In the genomic region with DNA sequence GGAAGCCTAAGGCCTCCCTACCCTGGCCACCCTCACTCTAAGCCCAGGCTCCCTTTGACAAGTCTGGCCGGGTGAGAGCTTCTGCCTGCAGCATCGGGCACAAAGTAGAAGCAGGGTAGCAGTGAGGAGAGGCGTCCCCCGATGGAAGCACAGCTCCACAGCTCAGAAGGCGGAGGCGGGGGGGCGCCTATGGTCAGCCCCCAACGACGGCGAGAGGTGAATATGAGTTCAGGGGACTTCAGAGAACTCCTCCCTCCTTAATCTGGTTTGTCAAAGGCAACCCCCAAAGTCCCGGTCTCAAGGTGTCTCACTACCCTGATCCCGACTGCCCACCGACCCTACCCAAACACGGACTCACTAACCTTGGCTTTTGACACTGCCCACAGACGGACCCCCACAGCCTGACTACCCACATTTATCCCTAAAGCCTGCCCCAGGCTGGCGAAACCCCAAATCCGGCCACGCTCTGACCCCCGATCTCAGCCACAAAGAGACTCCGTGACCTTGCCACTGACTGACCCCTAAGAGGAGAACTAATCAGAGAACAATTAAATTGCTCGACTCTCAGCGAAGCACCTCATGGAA, we compare ENCODE assay signal across 8 cellular contexts. TPM values are rescaled to one million over a fixed set of nuclear protein-coding genes. Genes with fewer than 3 reads are reported as not detected.
DNase-seq lines count a peak whose midpoint lies in the region; ATAC-seq and TF ChIP-seq lines count a peak whose summit lies in the region.

No MANE protein-coding gene starts in this region.

- H3K4me3 Mint-ChIP-seq in naive B cell, result peak overlapping the region; percentile 87 to 100 (median 94)

- peak; percentile 1 to 3 for ATAC-seq in naive B cell (ENCODE audit: low read depth in 2 of 2)
- ATAC-seq in GM21619 (IDR thresholded peaks at IDR 0.05; ENCODE audit: unreplicated experiment), result no peak

- peaks cover 4% of the 10 kb centered on the region for H3K27me3 ChIP-seq in Loucy (ENCODE audit: insufficient read depth, low read length, poor library complexity, severe bottlenecking)

- no peaks in the 10 kb centered on the region for H3K27me3 Mint-ChIP-seq in naive B cell

- no peaks in the 10 kb centered on the region for H3K79me2 ChIP-seq in Loucy (ENCODE audit: insufficient read depth, low read length)

- H3K9me2 ChIP-seq in Loucy (replicated peaks; ENCODE audit: low read depth, low read length), result no peaks in the 10 kb centered on the region

- TF ChIP-seq CTCF in AG10803 (conservative IDR thresholded peaks at IDR 0.05; ENCODE audit: low read length), result no peak
- no peak for TF ChIP-seq CTCF in Loucy (conservative IDR thresholded peaks at IDR 0.05; ENCODE audit: low read length)

- peaks cover 28% of the 10 kb centered on the region for H3K4me1 ChIP-seq in Loucy (ENCODE audit: insufficient read depth, low read length, poor library complexity, severe bottlenecking)

- DNase-seq in AG10803 (ENCODE audit: low read depth) (no peak), cerebellar cortex (ENCODE audit: low spot score) (peak; percentile 66), naive B cell (no peak), NCI-H510A (lab: John Stamatoyannopoulos, UW) (no peak), EL (no peak), globus pallidus (ENCODE audit: low spot score) (no peak)

- peak overlapping the region; percentile 71 for H3K9ac ChIP-seq in Loucy (ENCODE audit: low read depth, low read length, poor library complexity, severe bottlenecking)

- no peaks in the 10 kb centered on the region for H3K36me3 ChIP-seq in Loucy (ENCODE audit: insufficient read depth, low read length)

- H3K4me1 Mint-ChIP-seq in naive B cell, result peaks cover 49 to 80% (median 56%) of the 10 kb centered on the region in 3 donors

- H3K27ac Mint-ChIP-seq in naive B cell, result peak overlapping the region; percentile 81 to 97 (median 96)

- H3K4me3 ChIP-seq in AG10803 (ENCODE audit: low read length), result peak overlapping the region; percentile 52
- peak overlapping the region; percentile 69 for H3K4me3 ChIP-seq in Loucy (ENCODE audit: low read length, poor library complexity, severe bottlenecking)

- H3K4me2 ChIP-seq in Loucy (ENCODE audit: low read depth, low read length, poor library complexity, severe bottlenecking), result peak overlapping the region; percentile 75

- H3K36me3 Mint-ChIP-seq in naive B cell, result peaks cover 5 to 8% of the 10 kb centered on the region in 2 donors

- H3F3A ChIP-seq in Loucy (ENCODE audit: low read depth), result no peaks in the 10 kb centered on the region

- H3K9me3 ChIP-seq in Loucy (ENCODE audit: insufficient read depth, low read depth, low read length), result no peaks in the 10 kb centered on the region

- peak overlapping the region; percentile 87 for H2AFZ ChIP-seq in Loucy (ENCODE audit: low read length)

- H3K9me3 Mint-ChIP-seq in naive B cell, result no peaks in the 10 kb centered on the region

- H4K20me1 ChIP-seq in Loucy (ENCODE audit: insufficient read depth, low read length, poor library complexity, severe bottlenecking), result no peaks in the 10 kb centered on the region

RNA-seq across cellular contexts. Expression of a gene that starts 5.3 kb away (rescaled TPM):
- 10 to 100 TPM; 23.9 to 52.0 (median 31.2) TPM for polyA plus RNA-seq in naive B cell (ENCODE audit: low read depth in 6 of 6)

RNA-seq across cellular contexts. Expression of a gene that starts 23.0 kb away (rescaled TPM):
- polyA plus RNA-seq in naive B cell (ENCODE audit: low read depth in 6 of 6), result 1 to 10 TPM in 2 of 6 donors, under 1 TPM in 4; 0.06 to 1.7 (median 0.46) TPM
